In genomic region chr5:150647275-150648251, GRCh38 we compare ENCODE assay signal across 16 cellular contexts. TPM values are rescaled to one million over a fixed set of nuclear protein-coding genes. Genes with fewer than 3 reads are reported as not detected.
DNase-seq lines count a peak whose midpoint lies in the region; ATAC-seq and TF ChIP-seq lines count a peak whose summit lies in the region.
"Had no signal": no experiment of that assay in that cellular context is flagged by ENCODE, and none has a peak within 500 bp of the region (broad histone marks: within the 10 kb centered on the region; RNA-seq: fewer than 3 reads in every experiment).

No MANE protein-coding gene starts in this region.

- TF ChIP-seq CTCF in prostate gland (IDR thresholded peaks at IDR 0.05), result no peak

- H3K9me3 ChIP-seq in prostate gland, result no peaks in the 10 kb centered on the region
- no peaks in the 10 kb centered on the region for H3K9me3 ChIP-seq in aorta (ENCODE audit: control insufficient read depth, low read length)
- H3K9me3 ChIP-seq in CD8-positive, alpha-beta memory T cell (ENCODE audit: low read length), result no peaks in the 10 kb centered on the region

- H3K27me3 ChIP-seq in prostate gland (replicated peaks; ENCODE audit: insufficient read depth) (no peaks in the 10 kb centered on the region), aorta (ENCODE audit: control insufficient read depth in 1 of 2, insufficient read depth in 2 of 2, low read length in 1 of 2) (no peaks in the 10 kb centered on the region)
- no peaks in the 10 kb centered on the region for H3K27me3 ChIP-seq in CD8-positive, alpha-beta memory T cell (ENCODE audit: insufficient read depth, low read length, poor library complexity, severe bottlenecking)

- H3K27ac ChIP-seq in prostate gland, result peak overlapping the region; percentile 30 to 31
- peak overlapping the region in 1 of 2 donors; percentile 93 for H3K27ac ChIP-seq in aorta (ENCODE audit: low read depth in 1 of 2, low read length in 2 of 2)
- H3K27ac ChIP-seq in CD8-positive, alpha-beta memory T cell (ENCODE audit: low read depth, low read length), result no peak overlapping the region

- no peak for DNase-seq in activated CD4-positive, alpha-beta T cell treated with anti-CD3 and anti-CD28 coated beads, Interleukin-2, amount 10 ng/mL, durations not matched to agents 7 days and 5 days
- DNase-seq in activated CD4-positive, alpha-beta T cell treated with anti-CD3 and anti-CD28 coated beads for 1 hour, result no peak
- DNase-seq in left kidney (ENCODE audit: low read depth, low spot score), result peak; percentile 51
- no peak for DNase-seq in prostate gland (ENCODE audit: low spot score)
- DNase-seq in aorta, result peak; percentile 85 to 92
- no peak for DNase-seq in NCI-H1092 (lab: John Stamatoyannopoulos, UW)
- no peak for DNase-seq in CD8-positive, alpha-beta memory T cell
- no peak for DNase-seq in HK-2 (ENCODE audit: unreplicated experiment)
- DNase-seq: CD8-positive, alpha-beta T cell; GDM1; IMR-90; NCI-H1105; NCI-H226; stimulated activated CD4-positive, alpha-beta T cell treated with anti-CD3 and anti-CD28 coated beads, Interleukin-4, amount 100 ng/mL, for 24 hours had no signal

- H3K4me3 Mint-ChIP-seq in activated CD4-positive, alpha-beta T cell treated with anti-CD3 and anti-CD28 coated beads, Interleukin-2, amount 10 ng/mL, durations not matched to agents 7 days and 5 days, result no peak overlapping the region
- H3K4me3 Mint-ChIP-seq in CD8-positive, alpha-beta memory T cell, result no peak overlapping the region
- H3K4me3 Mint-ChIP-seq: activated naive CD4-positive, alpha-beta T cell treated with anti-CD3 and anti-CD28 coated beads, Interleukin-2, amount 50 U/mL, for 24 hours; CD8-positive, alpha-beta T cell had no signal

- no peak for TF ChIP-seq POLR2A in prostate gland (IDR thresholded peaks at IDR 0.05)

- no peaks in the 10 kb centered on the region for H3K36me3 Mint-ChIP-seq in activated CD4-positive, alpha-beta T cell treated with anti-CD3 and anti-CD28 coated beads, Interleukin-2, amount 10 ng/mL, durations not matched to agents 7 days and 5 days (ENCODE audit: low read depth)
- H3K36me3 Mint-ChIP-seq in CD8-positive, alpha-beta memory T cell, result no peaks in the 10 kb centered on the region
- H3K36me3 Mint-ChIP-seq: activated naive CD4-positive, alpha-beta T cell treated with anti-CD3 and anti-CD28 coated beads, Interleukin-2, amount 50 U/mL, for 24 hours; CD8-positive, alpha-beta T cell had no signal

- no peaks in the 10 kb centered on the region for H3K9me3 Mint-ChIP-seq in activated CD4-positive, alpha-beta T cell treated with anti-CD3 and anti-CD28 coated beads, Interleukin-2, amount 10 ng/mL, durations not matched to agents 7 days and 5 days
- no peaks in the 10 kb centered on the region for H3K9me3 Mint-ChIP-seq in CD8-positive, alpha-beta memory T cell
- H3K9me3 Mint-ChIP-seq: activated naive CD4-positive, alpha-beta T cell treated with anti-CD3 and anti-CD28 coated beads, Interleukin-2, amount 50 U/mL, for 24 hours; CD8-positive, alpha-beta T cell had no signal

- POLR2A ChIA-PET in activated CD4-positive, alpha-beta T cell treated with anti-CD3 and anti-CD28 coated beads, Interleukin-2, amount 10 ng/mL, durations not matched to agents 7 days and 5 days (lab: Charles Lee), result no interaction called here
- POLR2A ChIA-PET in CD8-positive, alpha-beta memory T cell (lab: Charles Lee), result interaction anchor here (0.7 kb wide), 1 partner anchor 911 kb away, joined by 5 read pairs; no protein-coding TSS in a partner anchor

- peak; percentile 55 for ATAC-seq in aorta (ENCODE audit: low FRiP score)
- ATAC-seq: CD8-positive, alpha-beta T cell had no signal

- H3K4me1 Mint-ChIP-seq in activated CD4-positive, alpha-beta T cell treated with anti-CD3 and anti-CD28 coated beads, Interleukin-2, amount 10 ng/mL, durations not matched to agents 7 days and 5 days, result no peaks in the 10 kb centered on the region
- H3K4me1 Mint-ChIP-seq in CD8-positive, alpha-beta memory T cell, result no peaks in the 10 kb centered on the region
- H3K4me1 Mint-ChIP-seq: activated naive CD4-positive, alpha-beta T cell treated with anti-CD3 and anti-CD28 coated beads, Interleukin-2, amount 50 U/mL, for 24 hours had no signal

- WGBS in prostate gland, result 54% methylated on average over 25 of the region's 25 CpGs
- WGBS in aorta, 2 donors, result 11% methylated on average over 25 of the region's 25 CpGs

- CTCF ChIA-PET in activated CD4-positive, alpha-beta T cell treated with anti-CD3 and anti-CD28 coated beads, Interleukin-2, amount 10 ng/mL, durations not matched to agents 7 days and 5 days (lab: Charles Lee), result interaction anchor here (0.6 kb wide), 2 partner anchors 53 to 227 kb away, joined by 3 to 4 read pairs; no protein-coding TSS in a partner anchor
- CTCF ChIA-PET in CD8-positive, alpha-beta memory T cell (lab: Charles Lee), result interaction anchor here (3.2 kb wide), 1 partner anchor 8 kb away, joined by 12 read pairs; no protein-coding TSS in a partner anchor

- no peaks in the 10 kb centered on the region for H3K36me3 ChIP-seq in prostate gland
- H3K36me3 ChIP-seq in aorta (ENCODE audit: control insufficient read depth in 1 of 2, insufficient read depth in 2 of 2, low read length in 1 of 2), result peaks cover 0 to 7% of the 10 kb centered on the region in 2 donors
- no peaks in the 10 kb centered on the region for H3K36me3 ChIP-seq in CD8-positive, alpha-beta memory T cell (ENCODE audit: insufficient read depth, low read length)

- H3K4me1 ChIP-seq in prostate gland (replicated peaks) (peaks cover 3% of the 10 kb centered on the region), aorta (ENCODE audit: control insufficient read depth in 1 of 2, insufficient read depth in 2 of 2, low read length in 2 of 2) (peaks cover 0 to 4% of the 10 kb centered on the region in 2 donors)
- H3K4me1 ChIP-seq in CD8-positive, alpha-beta memory T cell (ENCODE audit: insufficient read depth, low read length), result no peaks in the 10 kb centered on the region

- peak overlapping the region; percentile 14 for H3K27ac Mint-ChIP-seq in activated CD4-positive, alpha-beta T cell treated with anti-CD3 and anti-CD28 coated beads, Interleukin-2, amount 10 ng/mL, durations not matched to agents 7 days and 5 days
- peak overlapping the region in 1 of 8 donors; percentile 21 for H3K27ac Mint-ChIP-seq in CD8-positive, alpha-beta memory T cell
- H3K27ac Mint-ChIP-seq: activated naive CD4-positive, alpha-beta T cell treated with anti-CD3 and anti-CD28 coated beads, Interleukin-2, amount 50 U/mL, for 24 hours; CD8-positive, alpha-beta T cell had no signal

- intact Hi-C loops in prostate gland (cut with DNase I) (no loop called here), aorta (cut with DNase I) (no loop called here)

- no peaks in the 10 kb centered on the region for H3K27me3 Mint-ChIP-seq in activated CD4-positive, alpha-beta T cell treated with anti-CD3 and anti-CD28 coated beads, Interleukin-2, amount 10 ng/mL, durations not matched to agents 7 days and 5 days
- peaks cover 3 to 18% of the 10 kb centered on the region in 2 donors for H3K27me3 Mint-ChIP-seq in CD8-positive, alpha-beta memory T cell
- H3K27me3 Mint-ChIP-seq: activated naive CD4-positive, alpha-beta T cell treated with anti-CD3 and anti-CD28 coated beads, Interleukin-2, amount 50 U/mL, for 24 hours had no signal

- H3K4me3 ChIP-seq in prostate gland (no peak overlapping the region), aorta (ENCODE audit: low read length in 2 of 2) (no peak overlapping the region)
- H3K4me3 ChIP-seq in CD8-positive, alpha-beta memory T cell (ENCODE audit: low read length), result no peak overlapping the region

RNA-seq across cellular contexts. Expression of gene SYNPO, which starts 7.1 kb away (rescaled TPM):
- under 1 TPM; 0.05 to 0.08 TPM for total RNA-seq in activated CD4-positive, alpha-beta T cell treated with anti-CD3 and anti-CD28 coated beads, Interleukin-2, amount 10 ng/mL, durations not matched to agents 7 days and 5 days
- total RNA-seq in prostate gland, result 10 to 100 TPM; 13.7 to 61.0 TPM
- 100 to 1,000 TPM; 327 to 478 TPM for total RNA-seq in aorta
- 100 to 1,000 TPM; 228 to 486 TPM for polyA plus RNA-seq in aorta
- under 1 TPM in 1 of 2 experiments, not detected in 1; 0.13 TPM for total RNA-seq in CD8-positive, alpha-beta memory T cell
- not detected for polyA plus RNA-seq in CD8-positive, alpha-beta memory T cell

RNA-seq across cellular contexts. Expression of gene MYOZ3, which starts 13.5 kb away (rescaled TPM):
- total RNA-seq in activated CD4-positive, alpha-beta T cell treated with anti-CD3 and anti-CD28 coated beads, Interleukin-2, amount 10 ng/mL, durations not matched to agents 7 days and 5 days, result under 1 TPM in 1 of 2 experiments, not detected in 1; 0.05 TPM
- total RNA-seq in prostate gland (10 to 100 TPM in 1 of 2 donors, 1 to 10 TPM in 1; 1.2 to 14.1 TPM), aorta (10 to 100 TPM in 1 of 2 donors, 1 to 10 TPM in 1; 2.5 to 14.1 TPM)
- 1 to 10 TPM; 2.0 to 2.8 TPM for polyA plus RNA-seq in aorta
- not detected for total RNA-seq in CD8-positive, alpha-beta memory T cell
- not detected for polyA plus RNA-seq in CD8-positive, alpha-beta memory T cell
- total RNA-seq: CD8-positive, alpha-beta T cell; OCI-LY7 had no signal

RNA-seq across cellular contexts. Expression of gene RBM22, which starts 53.3 kb away (rescaled TPM):
- total RNA-seq in activated CD4-positive, alpha-beta T cell treated with anti-CD3 and anti-CD28 coated beads, Interleukin-2, amount 10 ng/mL, durations not matched to agents 7 days and 5 days, result 10 to 100 TPM; 61.9 to 65.6 TPM
- 10 to 100 TPM; 33.6 to 40.3 TPM for total RNA-seq in prostate gland
- 10 to 100 TPM; 40.1 to 46.9 TPM for total RNA-seq in aorta
- 10 to 100 TPM; 16.8 to 41.8 TPM for polyA plus RNA-seq in aorta
- total RNA-seq in CD8-positive, alpha-beta memory T cell, result 10 to 100 TPM; 72.7 to 73.6 TPM
- 68.2 TPM for polyA plus RNA-seq in CD8-positive, alpha-beta memory T cell

Comparison
In these comparisons a context has a peak if more than half of its experiments do, and no peak if none do; other contexts are left out.
1. DNase-seq: peak in left kidney (single experiment) and aorta (2 of 2); none in activated CD4-positive, alpha-beta T cell treated with anti-CD3 and anti-CD28 coated beads, Interleukin-2, amount 10 ng/mL, durations not matched to agents 7 days and 5 days (single experiment), activated CD4-positive, alpha-beta T cell treated with anti-CD3 and anti-CD28 coated beads for 1 hour (single experiment), prostate gland (single experiment), NCI-H1092 (single experiment), CD8-positive, alpha-beta memory T cell (0 of 5) and HK-2 (single experiment).
2. RNA of gene SYNPO, which starts 7.1 kb away (total RNA-seq): 327 to 478 TPM in aorta and 13.7 to 61.0 TPM in prostate gland; 0.13 TPM in CD8-positive, alpha-beta memory T cell and 0.05 to 0.08 TPM in activated CD4-positive, alpha-beta T cell treated with anti-CD3 and anti-CD28 coated beads, Interleukin-2, amount 10 ng/mL, durations not matched to agents 7 days and 5 days; every median in the first group is over 10 times any median in the second.